In genomic region chr9:116516456-116516855, GRCh38 we compare ENCODE assay signal across 25 cellular contexts.
"Had no signal": no experiment of that assay in that cellular context is flagged by ENCODE, and none has a peak within 500 bp of the region (broad histone marks: within the 10 kb centered on the region; RNA-seq: fewer than 3 reads in every experiment).

No MANE protein-coding gene starts in this region.

- DNase-seq: activated CD4-positive, alpha-beta memory T cell treated with anti-CD3 and anti-CD28 coated beads, Interleukin-2, amount 10 ng/mL, durations not matched to agents 7 days and 5 days; activated CD4-positive, alpha-beta T cell treated with anti-CD3 and anti-CD28 coated beads for 1 hour; activated CD4-positive, alpha-beta T cell treated with anti-CD3 and anti-CD28 coated beads, Interleukin-2, amount 10 ng/mL, durations not matched to agents 7 days and 5 days; activated gamma-delta T cell treated with Interleukin-2 at 50 U/mL for 16 hours; activated naive CD4-positive, alpha-beta T cell treated with anti-CD3 and anti-CD28 coated beads, Interleukin-2, amount 50 U/mL, for 16 hours; activated T-cell treated with anti-CD3 and anti-CD28 coated beads, Interleukin-2, amount 50 U/mL, for 4 hours; colonic mucosa; effector CD8-positive, alpha-beta T cell; heart right ventricle; kidney glomerular epithelial cell; left lung; lower lobe of right lung; mesendoderm; natural killer cell; right cardiac atrium; stimulated activated CD4-positive, alpha-beta T cell treated with anti-CD3 and anti-CD28 coated beads, Interleukin-12 subunit alpha, Interleukin-12 subunit beta, amount 100 ng/mL, for 4 hours; stimulated activated CD4-positive, alpha-beta T cell treated with anti-CD3 and anti-CD28 coated beads, Interleukin-4, amount 100 ng/mL, for 1 hour; stimulated activated naive CD8-positive, alpha-beta T cell treated with anti-CD3 and anti-CD28 coated beads, Interleukin-15, Interleukin-2, amounts not matched to agents 100 U/mL and 50 U/mL, for 24 hours; testis; transverse colon had no signal

- ATAC-seq: activated T-cell treated with anti-CD3 and anti-CD28 coated beads, Interleukin-2, amount 50 U/mL, for 4 hours; activated T-helper 17 cell treated with anti-CD3 and anti-CD28 coated beads, Interleukin-2, amount 50 U/mL, for 72 hours; heart right ventricle; left lung; lower lobe of right lung; natural killer cell; right cardiac atrium; stimulated activated naive CD8-positive, alpha-beta T cell treated with anti-CD3 and anti-CD28 coated beads, Interleukin-15, Interleukin-2, amounts not matched to agents 100 U/mL and 50 U/mL, for 24 hours; WTC11 had no signal

- H3K9me3 ChIP-seq: colonic mucosa, testis had no signal

- H3K4me3 ChIP-seq: colonic mucosa, heart right ventricle, left lung, lower lobe of right lung, neural progenitor cell, skin epidermis, testis, transverse colon had no signal

- H3K4me1 ChIP-seq: colonic mucosa, heart right ventricle, left lung, lower lobe of right lung, neural progenitor cell, testis, transverse colon had no signal

- H3K27me3 ChIP-seq: colonic mucosa, heart right ventricle, left lung, neural progenitor cell, testis, transverse colon had no signal

- H3K36me3 ChIP-seq: colonic mucosa, heart right ventricle, left lung, lower lobe of right lung, neural progenitor cell, transverse colon had no signal

- H2AFZ ChIP-seq: neural progenitor cell had no signal

- FAIRE-seq: endometrium had no signal

- H3K27ac ChIP-seq: colonic mucosa, heart right ventricle, left lung, lower lobe of right lung, neural progenitor cell, skin epidermis, testis, transverse colon had no signal

- H3K4me2 ChIP-seq: neural progenitor cell had no signal

- H3K9ac ChIP-seq: neural progenitor cell had no signal
